Comparison of ENCODE assay signal across 1 cellular context in the genomic region with DNA sequence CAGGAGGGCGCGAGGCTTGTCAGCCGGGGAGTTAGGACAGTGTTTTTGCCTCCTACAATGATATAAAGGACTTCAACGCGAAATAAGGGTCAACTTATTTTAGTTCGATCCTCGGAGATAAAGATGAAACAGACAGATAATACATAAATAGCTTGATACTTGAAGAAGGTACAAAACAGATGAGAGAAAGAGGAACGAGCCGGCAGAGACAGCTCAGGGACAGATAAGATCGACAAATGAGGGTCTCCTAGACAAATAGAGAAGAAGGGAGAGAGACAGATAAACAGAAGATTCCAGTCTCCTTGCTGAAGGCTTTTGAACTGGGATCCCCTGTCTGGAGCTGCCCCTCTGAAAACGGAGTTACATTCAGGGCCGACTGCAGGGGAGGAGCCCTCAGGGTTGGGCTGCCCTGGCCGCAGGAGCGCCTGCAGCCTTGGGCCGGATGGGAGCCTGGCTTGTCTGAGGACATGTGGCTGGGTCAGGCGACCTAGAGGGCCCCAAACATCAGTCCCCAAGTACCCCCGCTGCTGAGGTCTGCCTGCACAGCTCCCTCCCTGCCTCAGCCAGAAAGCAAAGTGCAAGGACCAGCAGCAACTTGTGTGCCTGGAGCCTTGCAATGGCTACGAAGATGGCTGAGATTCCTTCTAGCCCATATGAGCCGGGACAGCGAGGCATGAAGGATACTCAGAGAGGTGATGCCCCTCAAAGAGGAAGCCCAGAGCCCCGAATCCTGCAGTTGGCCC.
TF ChIP-seq lines count a peak whose summit lies in the region.

No MANE protein-coding gene starts in this region.

TF ChIP-seq in GM23338, 12 proteins besides CTCF, POLR2A, EP300 and RAD21 (continued from another document):
- TF ChIP-seq, protein P1, sequence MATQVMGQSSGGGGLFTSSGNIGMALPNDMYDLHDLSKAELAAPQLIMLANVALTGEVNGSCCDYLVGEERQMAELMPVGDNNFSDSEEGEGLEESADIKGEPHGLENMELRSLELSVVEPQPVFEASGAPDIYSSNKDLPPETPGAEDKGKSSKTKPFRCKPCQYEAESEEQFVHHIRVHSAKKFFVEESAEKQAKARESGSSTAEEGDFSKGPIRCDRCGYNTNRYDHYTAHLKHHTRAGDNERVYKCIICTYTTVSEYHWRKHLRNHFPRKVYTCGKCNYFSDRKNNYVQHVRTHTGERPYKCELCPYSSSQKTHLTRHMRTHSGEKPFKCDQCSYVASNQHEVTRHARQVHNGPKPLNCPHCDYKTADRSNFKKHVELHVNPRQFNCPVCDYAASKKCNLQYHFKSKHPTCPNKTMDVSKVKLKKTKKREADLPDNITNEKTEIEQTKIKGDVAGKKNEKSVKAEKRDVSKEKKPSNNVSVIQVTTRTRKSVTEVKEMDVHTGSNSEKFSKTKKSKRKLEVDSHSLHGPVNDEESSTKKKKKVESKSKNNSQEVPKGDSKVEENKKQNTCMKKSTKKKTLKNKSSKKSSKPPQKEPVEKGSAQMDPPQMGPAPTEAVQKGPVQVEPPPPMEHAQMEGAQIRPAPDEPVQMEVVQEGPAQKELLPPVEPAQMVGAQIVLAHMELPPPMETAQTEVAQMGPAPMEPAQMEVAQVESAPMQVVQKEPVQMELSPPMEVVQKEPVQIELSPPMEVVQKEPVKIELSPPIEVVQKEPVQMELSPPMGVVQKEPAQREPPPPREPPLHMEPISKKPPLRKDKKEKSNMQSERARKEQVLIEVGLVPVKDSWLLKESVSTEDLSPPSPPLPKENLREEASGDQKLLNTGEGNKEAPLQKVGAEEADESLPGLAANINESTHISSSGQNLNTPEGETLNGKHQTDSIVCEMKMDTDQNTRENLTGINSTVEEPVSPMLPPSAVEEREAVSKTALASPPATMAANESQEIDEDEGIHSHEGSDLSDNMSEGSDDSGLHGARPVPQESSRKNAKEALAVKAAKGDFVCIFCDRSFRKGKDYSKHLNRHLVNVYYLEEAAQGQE (IDR thresholded peaks at IDR 0.05; ENCODE audit: unreplicated experiment): peak; percentile 37
- no peak for TF ChIP-seq STAT1 (IDR thresholded peaks at IDR 0.05; ENCODE audit: unreplicated experiment)
- no peak for TF ChIP-seq ZNF114 (CRISPR knock-in tag; IDR thresholded peaks at IDR 0.05)
- TF ChIP-seq, protein P2, sequence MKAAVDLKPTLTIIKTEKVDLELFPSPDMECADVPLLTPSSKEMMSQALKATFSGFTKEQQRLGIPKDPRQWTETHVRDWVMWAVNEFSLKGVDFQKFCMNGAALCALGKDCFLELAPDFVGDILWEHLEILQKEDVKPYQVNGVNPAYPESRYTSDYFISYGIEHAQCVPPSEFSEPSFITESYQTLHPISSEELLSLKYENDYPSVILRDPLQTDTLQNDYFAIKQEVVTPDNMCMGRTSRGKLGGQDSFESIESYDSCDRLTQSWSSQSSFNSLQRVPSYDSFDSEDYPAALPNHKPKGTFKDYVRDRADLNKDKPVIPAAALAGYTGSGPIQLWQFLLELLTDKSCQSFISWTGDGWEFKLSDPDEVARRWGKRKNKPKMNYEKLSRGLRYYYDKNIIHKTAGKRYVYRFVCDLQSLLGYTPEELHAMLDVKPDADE (IDR thresholded peaks at IDR 0.05): no peak
- TF ChIP-seq EZH2 (IDR thresholded peaks at IDR 0.05; ENCODE audit: low read depth, unreplicated experiment): peak; percentile 92
TF ChIP-seq in GM23338: peak in this region for 3.
